Comparison of ENCODE assay signal across 8 cellular contexts in genomic region chr6:49409951-49410542, GRCh38. TPM values are rescaled to one million over a fixed set of nuclear protein-coding genes. Genes with fewer than 3 reads are reported as not detected.
DNase-seq lines count a peak whose midpoint lies in the region; ATAC-seq and TF ChIP-seq lines count a peak whose summit lies in the region.

No MANE protein-coding gene starts in this region.

- H3K9ac ChIP-seq in neuronal stem cell (ENCODE audit: low read depth, low read length, poor library complexity): no peak overlapping the region

- no peak overlapping the region for H2BK5ac ChIP-seq in neuronal stem cell (ENCODE audit: low read length)

- no peaks in the 10 kb centered on the region for H3K9me3 Mint-ChIP-seq in activated T-cell treated with anti-CD3 and anti-CD28 coated beads, Interleukin-2, amount 50 U/mL, for 24 hours

- H3K18ac ChIP-seq in neuronal stem cell (ENCODE audit: low read length): no peak overlapping the region

- no peaks in the 10 kb centered on the region for H3K36me3 Mint-ChIP-seq in activated T-cell treated with anti-CD3 and anti-CD28 coated beads, Interleukin-2, amount 50 U/mL, for 24 hours (ENCODE audit: low read depth)

- H4K91ac ChIP-seq in neuronal stem cell (ENCODE audit: low read depth, low read length, poor library complexity): no peak overlapping the region

- no peak for TF ChIP-seq POLR2A in tibial nerve (IDR thresholded peaks at IDR 0.05)

- H3K14ac ChIP-seq in neuronal stem cell (ENCODE audit: low read length): no peak overlapping the region

- H3K4me3 Mint-ChIP-seq in activated T-cell treated with anti-CD3 and anti-CD28 coated beads, Interleukin-2, amount 50 U/mL, for 24 hours: no peak overlapping the region

- peaks cover 5% of the 10 kb centered on the region for H3K27me3 Mint-ChIP-seq in activated T-cell treated with anti-CD3 and anti-CD28 coated beads, Interleukin-2, amount 50 U/mL, for 24 hours

- DNase-seq in EL (peak; percentile 74), KG1 (lab: John Stamatoyannopoulos, UW) (peak; percentile 24), OCI-M2 (lab: John Stamatoyannopoulos, UW; ENCODE audit: unreplicated experiment) (peak; percentile 44), fibroblast of peridontal ligament (ENCODE audit: extremely low read depth) (peak; percentile 84), neuronal stem cell (ENCODE audit: low spot score) (peak; percentile 69), tibial nerve (ENCODE audit: low spot score in 2 of 2) (peak; percentile 73 to 90)
- peak; percentile 53 for DNase-seq in activated T-cell treated with anti-CD3 and anti-CD28 coated beads, Interleukin-2, amount 50 U/mL, for 24 hours

- WGBS in neuronal stem cell (ENCODE audit: extremely low coverage in 2 of 2, insufficient read length in 2 of 2, insufficient replicate concordance in 1 of 2), 2 donors: no CpG with 5 or more reads among the region's 9 CpGs
- WGBS in tibial nerve, 2 donors: 16 to 20% methylated on average over 9 of the region's 9 CpGs

- H3K4me3 ChIP-seq in neuronal stem cell (ENCODE audit: low read length in 2 of 2): no peak overlapping the region
- no peak overlapping the region for H3K4me3 ChIP-seq in tibial nerve

- H3K36me3 ChIP-seq in neuronal stem cell (replicated peaks in 1 of 2; ENCODE audit: control insufficient read depth in 2 of 2, insufficient read depth in 2 of 2, low read length in 2 of 2): no peaks in the 10 kb centered on the region
- H3K36me3 ChIP-seq in tibial nerve: no peaks in the 10 kb centered on the region

- H2AFZ ChIP-seq in neuronal stem cell (ENCODE audit: low read length): no peak overlapping the region

- TF ChIP-seq EP300 in tibial nerve (IDR thresholded peaks at IDR 0.05): no peak

- TF ChIP-seq CTCF in tibial nerve (IDR thresholded peaks at IDR 0.05): peak; percentile 59 to 86 (median 77)

- H3K4me1 Mint-ChIP-seq in activated T-cell treated with anti-CD3 and anti-CD28 coated beads, Interleukin-2, amount 50 U/mL, for 24 hours (ENCODE audit: low read depth): no peaks in the 10 kb centered on the region

- H3K4me1 ChIP-seq in neuronal stem cell (ENCODE audit: control insufficient read depth in 2 of 2, insufficient read depth in 1 of 2, low read depth in 1 of 2, low read length in 2 of 2): peaks cover 0 to 4% of the 10 kb centered on the region in 2 donors
- H3K4me1 ChIP-seq in tibial nerve: peaks cover 0 to 7% (median 0%) of the 10 kb centered on the region in 4 donors

- no peaks in the 10 kb centered on the region for H3K9me3 ChIP-seq in neuronal stem cell (replicated peaks in 1 of 2; ENCODE audit: control insufficient read depth in 2 of 2, insufficient read depth in 1 of 2, low read depth in 1 of 2, low read length in 2 of 2)
- peaks cover 0 to 3% (median 0%) of the 10 kb centered on the region in 4 donors for H3K9me3 ChIP-seq in tibial nerve

- no peak overlapping the region for H2BK120ac ChIP-seq in neuronal stem cell (ENCODE audit: low read depth, low read length)

- H3K4me2 ChIP-seq in neuronal stem cell (ENCODE audit: insufficient read depth, low read length, poor library complexity, severe bottlenecking): no peak overlapping the region

- ATAC-seq in GM21723 (IDR thresholded peaks at IDR 0.05; ENCODE audit: unreplicated experiment): peak; percentile 88

- H2BK15ac ChIP-seq in neuronal stem cell (ENCODE audit: low read length): no peak overlapping the region

- H3K4ac ChIP-seq in neuronal stem cell (ENCODE audit: low read length): no peak overlapping the region

- H3K27me3 ChIP-seq in neuronal stem cell (ENCODE audit: control insufficient read depth in 3 of 3, insufficient read depth in 3 of 3, low read depth in 1 of 3, low read length in 3 of 3): no peaks in the 10 kb centered on the region
- no peaks in the 10 kb centered on the region for H3K27me3 ChIP-seq in tibial nerve

- no peak overlapping the region for H2BK12ac ChIP-seq in neuronal stem cell (ENCODE audit: low read length)

- H4K8ac ChIP-seq in neuronal stem cell (ENCODE audit: low read depth, low read length): no peak overlapping the region

- H3K79me1 ChIP-seq in neuronal stem cell (ENCODE audit: low read depth, low read length): no peaks in the 10 kb centered on the region

- H3K27ac ChIP-seq in neuronal stem cell (replicated peaks; ENCODE audit: low read length): no peak overlapping the region
- no peak overlapping the region for H3K27ac ChIP-seq in tibial nerve

- no peak overlapping the region for H2AK5ac ChIP-seq in neuronal stem cell (ENCODE audit: low read depth, low read length)

- H3K23ac ChIP-seq in neuronal stem cell (ENCODE audit: low read depth, low read length, poor library complexity): no peak overlapping the region

- H3K27ac Mint-ChIP-seq in activated T-cell treated with anti-CD3 and anti-CD28 coated beads, Interleukin-2, amount 50 U/mL, for 24 hours: no peak overlapping the region

RNA-seq across cellular contexts. Expression of gene MMUT, which starts 53.0 kb away (rescaled TPM):
- polyA plus RNA-seq in neuronal stem cell (2013, experiment 1 of 2): 12.1 TPM
- polyA plus RNA-seq in neuronal stem cell (2013, experiment 2 of 2): 12.0 TPM
- total RNA-seq in tibial nerve: 10 to 100 TPM in 3 of 4 donors, 1 to 10 TPM in 1; 9.0 to 21.3 (median 19.4) TPM

RNA-seq across cellular contexts. Expression of gene CENPQ, which starts 53.1 kb away (rescaled TPM):
- polyA plus RNA-seq in neuronal stem cell (2013, experiment 1 of 2): 26.5 TPM
- 27.0 TPM for polyA plus RNA-seq in neuronal stem cell (2013, experiment 2 of 2)
- 1 to 10 TPM; 2.4 to 7.1 (median 4.9) TPM for total RNA-seq in tibial nerve

Comparison
In these comparisons a context has a peak if more than half of its experiments do, and no peak if none do; other contexts are left out.
1. DNase-seq: peak in every context shown above with its lines; median percentile 84 in fibroblast of peridontal ligament; 82 in tibial nerve; 74 in EL; 69 in neuronal stem cell; 53 in activated T-cell treated with anti-CD3 and anti-CD28 coated beads, Interleukin-2, amount 50 U/mL, for 24 hours; 44 in OCI-M2; 24 in KG1.